Comparison of ENCODE assay signal across 1 cellular context in the genomic region with DNA sequence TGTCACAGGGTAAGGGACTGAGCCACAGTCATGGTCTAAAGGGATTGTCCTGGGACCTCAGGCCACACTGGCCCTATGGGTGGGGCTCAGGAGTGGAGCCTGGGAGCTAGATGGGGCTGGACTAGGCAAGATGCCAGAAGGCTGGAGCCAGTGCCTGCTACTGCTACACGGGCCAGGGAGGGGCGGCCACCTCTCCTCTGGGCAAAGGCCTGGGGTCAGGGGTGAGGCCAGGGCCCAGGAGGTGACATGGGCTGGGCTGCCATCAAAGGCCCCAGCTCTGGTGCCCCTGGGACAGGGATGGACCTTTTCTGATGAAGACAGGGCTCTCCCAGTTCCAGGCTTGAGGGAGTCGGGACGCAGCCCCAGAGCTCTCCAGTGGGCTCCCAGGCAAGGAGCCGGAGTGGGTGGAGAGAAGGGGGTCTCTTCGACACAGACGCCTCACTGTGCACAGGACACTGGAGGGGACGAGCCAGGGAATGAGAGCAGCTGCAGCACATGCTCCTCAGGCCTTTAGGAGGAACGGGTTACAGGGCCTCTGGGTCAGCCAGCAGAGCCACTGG.
A peak's percentile ranks its signal among the peaks of the same experiment; 100 is the strongest.
TF ChIP-seq lines count a peak whose summit lies in the region.

No MANE protein-coding gene starts in this region.

TF ChIP-seq in HepG2, 621 proteins besides CTCF, POLR2A, EP300 and RAD21:
- TF ChIP-seq MZF1 (CRISPR knock-in tag; IDR thresholded peaks at IDR 0.05; ENCODE audit: borderline replicate concordance): no peak
- TF ChIP-seq, protein P1, sequence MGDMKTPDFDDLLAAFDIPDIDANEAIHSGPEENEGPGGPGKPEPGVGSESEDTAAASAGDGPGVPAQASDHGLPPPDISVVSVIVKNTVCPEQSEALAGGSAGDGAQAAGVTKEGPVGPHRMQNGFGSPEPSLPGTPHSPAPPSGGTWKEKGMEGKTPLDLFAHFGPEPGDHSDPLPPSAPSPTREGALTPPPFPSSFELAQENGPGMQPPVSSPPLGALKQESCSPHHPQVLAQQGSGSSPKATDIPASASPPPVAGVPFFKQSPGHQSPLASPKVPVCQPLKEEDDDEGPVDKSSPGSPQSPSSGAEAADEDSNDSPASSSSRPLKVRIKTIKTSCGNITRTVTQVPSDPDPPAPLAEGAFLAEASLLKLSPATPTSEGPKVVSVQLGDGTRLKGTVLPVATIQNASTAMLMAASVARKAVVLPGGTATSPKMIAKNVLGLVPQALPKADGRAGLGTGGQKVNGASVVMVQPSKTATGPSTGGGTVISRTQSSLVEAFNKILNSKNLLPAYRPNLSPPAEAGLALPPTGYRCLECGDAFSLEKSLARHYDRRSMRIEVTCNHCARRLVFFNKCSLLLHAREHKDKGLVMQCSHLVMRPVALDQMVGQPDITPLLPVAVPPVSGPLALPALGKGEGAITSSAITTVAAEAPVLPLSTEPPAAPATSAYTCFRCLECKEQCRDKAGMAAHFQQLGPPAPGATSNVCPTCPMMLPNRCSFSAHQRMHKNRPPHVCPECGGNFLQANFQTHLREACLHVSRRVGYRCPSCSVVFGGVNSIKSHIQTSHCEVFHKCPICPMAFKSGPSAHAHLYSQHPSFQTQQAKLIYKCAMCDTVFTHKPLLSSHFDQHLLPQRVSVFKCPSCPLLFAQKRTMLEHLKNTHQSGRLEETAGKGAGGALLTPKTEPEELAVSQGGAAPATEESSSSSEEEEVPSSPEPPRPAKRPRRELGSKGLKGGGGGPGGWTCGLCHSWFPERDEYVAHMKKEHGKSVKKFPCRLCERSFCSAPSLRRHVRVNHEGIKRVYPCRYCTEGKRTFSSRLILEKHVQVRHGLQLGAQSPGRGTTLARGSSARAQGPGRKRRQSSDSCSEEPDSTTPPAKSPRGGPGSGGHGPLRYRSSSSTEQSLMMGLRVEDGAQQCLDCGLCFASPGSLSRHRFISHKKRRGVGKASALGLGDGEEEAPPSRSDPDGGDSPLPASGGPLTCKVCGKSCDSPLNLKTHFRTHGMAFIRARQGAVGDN (CRISPR knock-in tag; IDR thresholded peaks at IDR 0.05): 0 out of 2 replicates have a peak, but pooled peaks have one; percentile 11
